1 cellular context compared by ENCODE assay signal in genomic region chr7:54541941-54542618, GRCh38.
TF ChIP-seq lines count a peak whose summit lies in the region.

Gene VSTM2A (plus strand): TSS chr7:54542375. CDS start chr7:54542731, 356 bp downstream.

TF ChIP-seq in H1, 55 proteins besides CTCF, POLR2A, EP300 and RAD21 (continued from another document):
- no peak for TF ChIP-seq CHD7 (IDR thresholded peaks at IDR 0.05; ENCODE audit: insufficient replicate concordance, low read length)
- no peak for TF ChIP-seq MAX (IDR thresholded peaks at IDR 0.05)
- peak; percentile 42; the same call in 1 of the 2 replicates for TF ChIP-seq TAF1 (IDR thresholded peaks at IDR 0.05; ENCODE audit: low read depth, low read length)
- TF ChIP-seq RXRA (IDR thresholded peaks at IDR 0.05; ENCODE audit: insufficient read depth, low read depth, low read length), result no peak
- TF ChIP-seq TAF7 (optimal IDR thresholded peaks at IDR 0.05; ENCODE audit: borderline replicate concordance, low read depth, low read length), result peak; percentile 40
- TF ChIP-seq GABPA (IDR thresholded peaks at IDR 0.05; ENCODE audit: borderline replicate concordance, insufficient read depth, low read length), result no peak
- TF ChIP-seq CEBPB (IDR thresholded peaks at IDR 0.05; ENCODE audit: low read depth, low read length), result no peak
- peak; percentile 84 for TF ChIP-seq KDM4A (IDR thresholded peaks at IDR 0.05; ENCODE audit: low read depth, low read length, severe bottlenecking)
- TF ChIP-seq SAP30 (IDR thresholded peaks at IDR 0.05; ENCODE audit: insufficient read depth, insufficient replicate concordance, low read length), result no peak
- TF ChIP-seq TCF12 (IDR thresholded peaks at IDR 0.05; ENCODE audit: low read depth, low read length), result no peak
- no peak for TF ChIP-seq CBX5 (IDR thresholded peaks at IDR 0.05; ENCODE audit: low read depth, low read length)
- no peak for TF ChIP-seq JUN (IDR thresholded peaks at IDR 0.05; ENCODE audit: low read depth, low read length)
- TF ChIP-seq NANOG (IDR thresholded peaks at IDR 0.05; ENCODE audit: insufficient read depth, low read depth, low read length, poor library complexity, severe bottlenecking), result no peak
- no peak for TF ChIP-seq SP1 (IDR thresholded peaks at IDR 0.05; ENCODE audit: low read depth, low read length)
- no peak for TF ChIP-seq CTBP2 (IDR thresholded peaks at IDR 0.05; ENCODE audit: borderline replicate concordance, insufficient read depth, insufficient read length, low read length)
- 0 out of 2 replicates have a peak, but pooled peaks have one; percentile 11 for TF ChIP-seq E2F6 (IDR thresholded peaks at IDR 0.05)
